In genomic region chr19:13538854-13539253, GRCh38 we compare ENCODE assay signal across 7 cellular contexts.
"Had no signal": no experiment of that assay in that cellular context is flagged by ENCODE, and none has a peak within 500 bp of the region (broad histone marks: within the 10 kb centered on the region; RNA-seq: fewer than 3 reads in every experiment).

No MANE protein-coding gene starts in this region.

- H3K4me3 ChIP-seq: GM23338 had no signal

- H3K4me2 ChIP-seq: GM23338 had no signal

- DNase-seq: HCEC 1CT, IMR-90, KBM-7 had no signal

- FAIRE-seq: H1, H54, HTR-8/SVneo had no signal

- H2AFZ ChIP-seq: GM23338 had no signal
